In genomic region chr15:79007066-79007465, GRCh38 we compare ENCODE assay signal across 8 cellular contexts.
DNase-seq lines count a peak whose midpoint lies in the region; ATAC-seq and TF ChIP-seq lines count a peak whose summit lies in the region.

No MANE protein-coding gene starts in this region.

- H3K36me3 Mint-ChIP-seq in Calu3 (ENCODE audit: insufficient read depth, unreplicated experiment) = peaks cover 9% of the 10 kb centered on the region
- no peaks in the 10 kb centered on the region for H3K36me3 Mint-ChIP-seq in IgD-negative memory B cell
- no peaks in the 10 kb centered on the region for H3K36me3 Mint-ChIP-seq in activated CD4-positive, alpha-beta memory T cell treated with anti-CD3 and anti-CD28 coated beads for 36 hours
- H3K36me3 Mint-ChIP-seq in naive thymus-derived CD8-positive, alpha-beta T cell = no peaks in the 10 kb centered on the region

- no peak overlapping the region for H3K27ac Mint-ChIP-seq in Calu3 (ENCODE audit: unreplicated experiment)
- H3K27ac Mint-ChIP-seq in IgD-negative memory B cell = peak overlapping the region; percentile 23 to 72 (median 43)
- no peak overlapping the region for H3K27ac Mint-ChIP-seq in activated CD4-positive, alpha-beta memory T cell treated with anti-CD3 and anti-CD28 coated beads for 36 hours
- H3K27ac Mint-ChIP-seq in naive thymus-derived CD8-positive, alpha-beta T cell = no peak overlapping the region

- intact Hi-C loops in Calu3 (cut with micrococcal nuclease; ENCODE audit: unreplicated experiment) = no loop called here
- intact Hi-C loops in activated CD4-positive, alpha-beta memory T cell treated with anti-CD3 and anti-CD28 coated beads for 36 hours (cut with micrococcal nuclease) = loop anchor here (10.0 kb wide), 1 partner anchor 72 kb away; no protein-coding TSS in a partner anchor

- H3K9me3 Mint-ChIP-seq in Calu3 (ENCODE audit: low read depth, unreplicated experiment) (no peaks in the 10 kb centered on the region), IgD-negative memory B cell (no peaks in the 10 kb centered on the region)
- no peaks in the 10 kb centered on the region for H3K9me3 Mint-ChIP-seq in activated CD4-positive, alpha-beta memory T cell treated with anti-CD3 and anti-CD28 coated beads for 36 hours
- H3K9me3 Mint-ChIP-seq in naive thymus-derived CD8-positive, alpha-beta T cell = no peaks in the 10 kb centered on the region

- H3K27me3 Mint-ChIP-seq in Calu3 (ENCODE audit: unreplicated experiment) = no peaks in the 10 kb centered on the region
- no peaks in the 10 kb centered on the region for H3K27me3 Mint-ChIP-seq in IgD-negative memory B cell
- H3K27me3 Mint-ChIP-seq in activated CD4-positive, alpha-beta memory T cell treated with anti-CD3 and anti-CD28 coated beads for 36 hours = peaks cover 2% of the 10 kb centered on the region
- peaks cover 0 to 8% (median 0%) of the 10 kb centered on the region in 5 donors for H3K27me3 Mint-ChIP-seq in naive thymus-derived CD8-positive, alpha-beta T cell

- H3K4me3 Mint-ChIP-seq in Calu3 (ENCODE audit: low read depth, unreplicated experiment) = no peak overlapping the region
- peak overlapping the region in 2 of 4 donors; percentile 28 to 34 for H3K4me3 Mint-ChIP-seq in IgD-negative memory B cell
- no peak overlapping the region for H3K4me3 Mint-ChIP-seq in activated CD4-positive, alpha-beta memory T cell treated with anti-CD3 and anti-CD28 coated beads for 36 hours
- no peak overlapping the region for H3K4me3 Mint-ChIP-seq in naive thymus-derived CD8-positive, alpha-beta T cell

- CTCF ChIA-PET in Calu3 (lab: Charles Lee) = interaction anchor here (1.1 kb wide), 1 partner anchor 85 kb away, joined by 3 read pairs; no protein-coding TSS in a partner anchor
- CTCF ChIA-PET in activated CD4-positive, alpha-beta memory T cell treated with anti-CD3 and anti-CD28 coated beads for 36 hours (lab: Charles Lee) = interaction anchor here (0.6 to 1.9 kb wide), 12 partner anchors 9 to 851 kb away, joined by 3 to 21 read pairs (median 5); no protein-coding TSS in a partner anchor

- no peak for ATAC-seq in HG02870 (IDR thresholded peaks at IDR 0.05; ENCODE audit: unreplicated experiment)
- ATAC-seq in naive thymus-derived CD8-positive, alpha-beta T cell = no peak

- peak; percentile 19 for TF ChIP-seq CTCF in Calu3 (IDR thresholded peaks at IDR 0.05; ENCODE audit: unreplicated experiment)

- POLR2A ChIA-PET in activated CD4-positive, alpha-beta memory T cell treated with anti-CD3 and anti-CD28 coated beads for 36 hours (lab: Charles Lee) = no interaction called here
- POLR2A ChIA-PET in naive thymus-derived CD8-positive, alpha-beta T cell (lab: Charles Lee) = no interaction called here

- H3K4me1 Mint-ChIP-seq in Calu3 (ENCODE audit: low read depth, unreplicated experiment) (peaks cover 34% of the 10 kb centered on the region), IgD-negative memory B cell (peaks cover 32 to 39% (median 39%) of the 10 kb centered on the region in 3 donors)
- H3K4me1 Mint-ChIP-seq in activated CD4-positive, alpha-beta memory T cell treated with anti-CD3 and anti-CD28 coated beads for 36 hours (ENCODE audit: low read depth) = peaks cover 8% of the 10 kb centered on the region
- peaks cover 0 to 20% (median 9%) of the 10 kb centered on the region in 4 donors for H3K4me1 Mint-ChIP-seq in naive thymus-derived CD8-positive, alpha-beta T cell

- DNase-seq in Calu3 (peak; percentile 43), iPS-NIHi7 (ENCODE audit: extremely low spot score) (peak; percentile 82), NCI-H1436 (lab: John Stamatoyannopoulos, UW) (no peak), T-helper 9 cell (no peak)
- peak; percentile 68 for DNase-seq in activated CD4-positive, alpha-beta memory T cell treated with anti-CD3 and anti-CD28 coated beads for 36 hours
- no peak for DNase-seq in naive thymus-derived CD8-positive, alpha-beta T cell

- no TSS peak for BruUV-seq in Calu3 (replicated peaks; lab: Mats Ljungman, UMichigan)

Comparison
In these comparisons a context has a peak if more than half of its experiments do, and no peak if none do; other contexts are left out.
1. DNase-seq: peak in Calu3 (single experiment), activated CD4-positive, alpha-beta memory T cell treated with anti-CD3 and anti-CD28 coated beads for 36 hours (single experiment) and iPS-NIHi7 (single experiment); none in naive thymus-derived CD8-positive, alpha-beta T cell (0 of 10), NCI-H1436 (single experiment) and T-helper 9 cell (single experiment).
2. H3K27ac Mint-ChIP-seq: peak in IgD-negative memory B cell (3 of 3); none in Calu3 (single experiment), activated CD4-positive, alpha-beta memory T cell treated with anti-CD3 and anti-CD28 coated beads for 36 hours (single experiment) and naive thymus-derived CD8-positive, alpha-beta T cell (0 of 10).